Comparison of ENCODE assay signal across 10 cellular contexts in genomic region chr19:33195711-33196347, GRCh38. TPM values are rescaled to one million over a fixed set of nuclear protein-coding genes. Genes with fewer than 3 reads are reported as not detected.
A peak's percentile ranks its signal among the peaks of the same experiment; 100 is the strongest.
DNase-seq lines count a peak whose midpoint lies in the region; ATAC-seq and TF ChIP-seq lines count a peak whose summit lies in the region.
"Had no signal": no experiment of that assay in that cellular context is flagged by ENCODE, and none has a peak within 500 bp of the region (broad histone marks: within the 10 kb centered on the region; RNA-seq: fewer than 3 reads in every experiment).

No MANE protein-coding gene starts in this region.

- peaks cover 25% of the 10 kb centered on the region for H3K27me3 ChIP-seq in ectodermal cell (ENCODE audit: control insufficient read depth, insufficient read depth, low read length, poor library complexity, severe bottlenecking)
- no peaks in the 10 kb centered on the region for H3K27me3 ChIP-seq in mesendoderm (ENCODE audit: insufficient read depth, low read length, poor library complexity)
- no peaks in the 10 kb centered on the region for H3K27me3 ChIP-seq in thoracic aorta (replicated peaks; ENCODE audit: insufficient read depth)
- no peaks in the 10 kb centered on the region for H3K27me3 ChIP-seq in Peyer's patch

- H3K4me1 ChIP-seq in ectodermal cell (ENCODE audit: control insufficient read depth, insufficient read depth, low read length): no peaks in the 10 kb centered on the region
- H3K4me1 ChIP-seq in mesendoderm (ENCODE audit: control insufficient read depth, low read depth, low read length): no peaks in the 10 kb centered on the region
- peaks cover 0 to 13% of the 10 kb centered on the region in 2 donors for H3K4me1 ChIP-seq in thoracic aorta (ENCODE audit: control insufficient read depth in 1 of 2, low read depth in 2 of 2)
- H3K4me1 ChIP-seq in Peyer's patch: peaks cover 0 to 13% (median 4%) of the 10 kb centered on the region in 4 donors

- no peak overlapping the region for H3K27ac ChIP-seq in ectodermal cell (ENCODE audit: insufficient read depth, low read depth, low read length, poor library complexity, severe bottlenecking)
- no peak overlapping the region for H3K27ac ChIP-seq in mesendoderm (ENCODE audit: low read depth, low read length)
- no peak overlapping the region for H3K27ac ChIP-seq in thoracic aorta
- H3K27ac ChIP-seq in Peyer's patch: peak overlapping the region in 1 of 4 donors; percentile 58

- H3K4me3 ChIP-seq in LNCaP clone FGC (ENCODE audit: low read depth, low read length): peak overlapping the region; percentile 72
- peak overlapping the region; percentile 62 for H3K4me3 ChIP-seq in ectodermal cell (ENCODE audit: insufficient read depth, low read depth, low read length)
- H3K4me3 ChIP-seq in mesendoderm (ENCODE audit: low read length): no peak overlapping the region
- H3K4me3 ChIP-seq in thoracic aorta: peak overlapping the region; percentile 84
- peak overlapping the region in 2 of 4 donors; percentile 73 to 74 for H3K4me3 ChIP-seq in Peyer's patch

- DNase-seq in LNCaP clone FGC (ENCODE audit: low read depth) (no peak), mesendoderm (no peak), thoracic aorta (ENCODE audit: low spot score) (no peak), Peyer's patch (no peak), GM20000 (ENCODE audit: low spot score) (no peak)
- DNase-seq in activated effector memory CD4-positive, alpha-beta T cell treated with Interleukin-2 at 50 U/mL for 16 hours: no peak
- DNase-seq: NCI-H1694 had no signal

- H3K4me2 ChIP-seq in mesendoderm (ENCODE audit: low read length): no peak overlapping the region

- no peak overlapping the region for H2BK5ac ChIP-seq in mesendoderm (ENCODE audit: low read length)

- no peak overlapping the region for H3K23ac ChIP-seq in mesendoderm (ENCODE audit: low read length)

- TF ChIP-seq POLR2A in Peyer's patch (IDR thresholded peaks at IDR 0.05): no peak

- no peaks in the 10 kb centered on the region for H3K79me1 ChIP-seq in mesendoderm (ENCODE audit: low read length)

- H3K4ac ChIP-seq in mesendoderm (ENCODE audit: low read depth, low read length): no peak overlapping the region

- H2BK15ac ChIP-seq in mesendoderm (replicated peaks; ENCODE audit: low read depth): no peak overlapping the region

- no peak overlapping the region for H4K5ac ChIP-seq in mesendoderm (ENCODE audit: low read length)

- no peak for ATAC-seq in thoracic aorta (ENCODE audit: insufficient number of reproducible peaks, low FRiP score, low read depth)
- no peak for ATAC-seq in GM21737 (IDR thresholded peaks at IDR 0.05; ENCODE audit: unreplicated experiment)

- no peak overlapping the region for H4K8ac ChIP-seq in mesendoderm (ENCODE audit: low read depth, low read length)

- H3K9me3 ChIP-seq in ectodermal cell (ENCODE audit: control insufficient read depth, low read length) (no peaks in the 10 kb centered on the region), thoracic aorta (no peaks in the 10 kb centered on the region), Peyer's patch (no peaks in the 10 kb centered on the region)

- H2AK5ac ChIP-seq in mesendoderm (ENCODE audit: low read length): no peak overlapping the region

- no peak for TF ChIP-seq CTCF in LNCaP clone FGC (IDR thresholded peaks at IDR 0.05; ENCODE audit: control insufficient read depth, extremely low read depth, insufficient read depth)
- no peak for TF ChIP-seq CTCF in thoracic aorta (IDR thresholded peaks at IDR 0.05)
- TF ChIP-seq CTCF in Peyer's patch (IDR thresholded peaks at IDR 0.05): no peak
- no peak for TF ChIP-seq CTCF in GM20000 (IDR thresholded peaks at IDR 0.05; ENCODE audit: extremely low read depth, missing control alignments)

- H3K9ac ChIP-seq in mesendoderm (ENCODE audit: low read length): peak overlapping the region; percentile 76

- H3K79me2 ChIP-seq in mesendoderm (ENCODE audit: control insufficient read depth, insufficient read depth, low read length): no peaks in the 10 kb centered on the region

- H3K56ac ChIP-seq in mesendoderm (ENCODE audit: low read length): no peak overlapping the region

- no peak overlapping the region for H3K18ac ChIP-seq in mesendoderm (ENCODE audit: low read length)

- WGBS in ectodermal cell, 2 experiments: 93 to 94% methylated on average over 16 of the region's 16 CpGs
- WGBS in mesendoderm (ENCODE audit: extremely low coverage, insufficient coverage, low lambda C conversion rate): no CpG with 5 or more reads among the region's 16 CpGs

- no peak overlapping the region for H2BK120ac ChIP-seq in mesendoderm (ENCODE audit: low read depth, low read length)

- peaks cover 2% of the 10 kb centered on the region for H3K36me3 ChIP-seq in ectodermal cell (ENCODE audit: control insufficient read depth, insufficient read depth, low read length)
- H3K36me3 ChIP-seq in mesendoderm (ENCODE audit: control insufficient read depth, insufficient read depth, low read length): no peaks in the 10 kb centered on the region
- peaks cover 5% of the 10 kb centered on the region for H3K36me3 ChIP-seq in thoracic aorta
- peaks cover 0 to 5% (median 0%) of the 10 kb centered on the region in 3 donors for H3K36me3 ChIP-seq in Peyer's patch

RNA-seq across cellular contexts. Expression of gene LRP3, which starts 1.7 kb away (rescaled TPM):
- 36.3 TPM for polyA plus RNA-seq in ectodermal cell (2013, experiment 1 of 4)
- 28.0 TPM for polyA plus RNA-seq in ectodermal cell (2013, experiment 2 of 4)
- 25.7 TPM for polyA plus RNA-seq in ectodermal cell (2013, experiment 3 of 4)
- 20.7 TPM for polyA plus RNA-seq in ectodermal cell (2013, experiment 4 of 4)
- 23.6 TPM for polyA plus RNA-seq in mesendoderm (2013, experiment 1 of 2)
- polyA plus RNA-seq in mesendoderm (2013, experiment 2 of 2): 24.3 TPM
- 10 to 100 TPM; 32.2 to 50.9 TPM for total RNA-seq in thoracic aorta
- total RNA-seq in Peyer's patch: 10 to 100 TPM in 1 of 4 donors, 1 to 10 TPM in 3; 6.7 to 25.6 (median 7.8) TPM

RNA-seq across cellular contexts. Expression of gene SLC7A10, which starts 29.8 kb away (rescaled TPM):
- 1.2 TPM for polyA plus RNA-seq in ectodermal cell (2013, experiment 1 of 4)
- polyA plus RNA-seq in ectodermal cell (2013, experiment 2 of 4): 1.4 TPM
- 1.8 TPM for polyA plus RNA-seq in ectodermal cell (2013, experiment 3 of 4)
- polyA plus RNA-seq in ectodermal cell (2013, experiment 4 of 4): 1.6 TPM
- polyA plus RNA-seq in mesendoderm (2013, experiment 1 of 2): 0.53 TPM
- polyA plus RNA-seq in mesendoderm (2013, experiment 2 of 2): 0.53 TPM
- total RNA-seq in thoracic aorta (not detected), Peyer's patch (not detected)
- total RNA-seq: RPMI7951 had no signal
